ENCODE assay signal across 20 cellular contexts in genomic region chr7:828793-829561, GRCh38. TPM values are rescaled to one million over a fixed set of nuclear protein-coding genes. Genes with fewer than 3 reads are reported as not detected.
DNase-seq lines count a peak whose midpoint lies in the region; ATAC-seq, FAIRE-seq and TF ChIP-seq lines count a peak whose summit lies in the region.
"Had no signal": no experiment of that assay in that cellular context is flagged by ENCODE, and none has a peak within 500 bp of the region (broad histone marks: within the 10 kb centered on the region; RNA-seq: fewer than 3 reads in every experiment).

No MANE protein-coding gene starts in this region.

- intact Hi-C loops in PC-9 (cut with micrococcal nuclease; ENCODE audit: unreplicated experiment): no loop called here
- intact Hi-C loops in kidney (cut with DNase I): no loop called here
- intact Hi-C loops in tibial artery (cut with DNase I; ENCODE audit: low total_unique reads): no loop called here

- CTCF ChIA-PET in PC-9 (lab: Charles Lee): interaction anchor here (0.6 kb wide), 1 partner anchor 12 kb away, joined by 3 read pairs; no protein-coding TSS in a partner anchor

- no peaks in the 10 kb centered on the region for H3K9me3 Mint-ChIP-seq in activated naive CD8-positive, alpha-beta T cell (ENCODE audit: low read depth)
- H3K9me3 Mint-ChIP-seq in activated naive CD8-positive, alpha-beta T cell treated with anti-CD3 and anti-CD28 coated beads for 36 hours: no peaks in the 10 kb centered on the region
- H3K9me3 Mint-ChIP-seq: activated naive CD4-positive, alpha-beta T cell treated with anti-CD3 and anti-CD28 coated beads, Interleukin-2, amount 50 U/mL, for 24 hours; CD4-positive, alpha-beta T cell; nephron progenitor cell had no signal

- POLR2A ChIA-PET in PC-9 (lab: Charles Lee; ENCODE audit: unreplicated experiment): no interaction called here

- no peak overlapping the region for H3K9ac ChIP-seq in kidney (ENCODE audit: low read length in 2 of 2)

- H3K36me3 ChIP-seq in PC-9 (ENCODE audit: low read depth) (peaks cover 3% of the 10 kb centered on the region; the same call in 1 of the 2 replicates), kidney (ENCODE audit: control insufficient read depth in 1 of 2, insufficient read depth in 2 of 2, low read length in 2 of 2) (no peaks in the 10 kb centered on the region), tibial artery (peaks cover 0 to 6% (median 0%) of the 10 kb centered on the region in 3 donors)
- H3K36me3 ChIP-seq: brain microvascular endothelial cell, thyroid gland had no signal

- no TSS peak for BruUV-seq in PC-9 (replicated peaks; lab: Mats Ljungman, UMichigan)

- peaks cover 50% of the 10 kb centered on the region for H3K4me1 ChIP-seq in PC-9 (replicated peaks; ENCODE audit: insufficient read depth)
- peaks cover 17 to 28% of the 10 kb centered on the region in 2 donors for H3K4me1 ChIP-seq in kidney (ENCODE audit: control insufficient read depth in 1 of 2, insufficient read depth in 1 of 2, low read depth in 1 of 2, low read length in 2 of 2)
- H3K4me1 ChIP-seq in tibial artery: peaks cover 17 to 95% (median 61%) of the 10 kb centered on the region in 4 donors
- peaks cover 32% of the 10 kb centered on the region for H3K4me1 ChIP-seq in foreskin keratinocyte

- H3K27ac Mint-ChIP-seq in activated naive CD8-positive, alpha-beta T cell: peak overlapping the region; percentile 17
- H3K27ac Mint-ChIP-seq in activated naive CD8-positive, alpha-beta T cell treated with anti-CD3 and anti-CD28 coated beads for 36 hours: no peak overlapping the region
- H3K27ac Mint-ChIP-seq: nephron progenitor cell, progenitor cell of endocrine pancreas had no signal

- H3K4me1 Mint-ChIP-seq in activated naive CD8-positive, alpha-beta T cell (ENCODE audit: low read depth): peaks cover 55% of the 10 kb centered on the region
- H3K4me1 Mint-ChIP-seq in activated naive CD8-positive, alpha-beta T cell treated with anti-CD3 and anti-CD28 coated beads for 36 hours: peaks cover 47% of the 10 kb centered on the region

- TF ChIP-seq CTCF in PC-9 (conservative IDR thresholded peaks at IDR 0.05): no peak
- no peak for TF ChIP-seq CTCF in kidney (IDR thresholded peaks at IDR 0.05; ENCODE audit: borderline replicate concordance, extremely low read depth, insufficient read depth)
- no peak for TF ChIP-seq CTCF in tibial artery (IDR thresholded peaks at IDR 0.05)
- no peak for TF ChIP-seq CTCF in foreskin keratinocyte (conservative IDR thresholded peaks at IDR 0.05)

- peaks cover 88% of the 10 kb centered on the region for H3K79me2 ChIP-seq in PC-9 (ENCODE audit: low read depth)

- H3K27me3 ChIP-seq in PC-9 (ENCODE audit: insufficient read depth, low read depth) (no peaks in the 10 kb centered on the region), tibial artery (no peaks in the 10 kb centered on the region), foreskin keratinocyte (no peaks in the 10 kb centered on the region)
- H3K27me3 ChIP-seq: brain microvascular endothelial cell, thyroid gland had no signal

- H3F3A ChIP-seq in PC-9 (ENCODE audit: insufficient read depth, low read depth): peaks cover 49% of the 10 kb centered on the region

- H3K27me3 Mint-ChIP-seq in activated naive CD8-positive, alpha-beta T cell: no peaks in the 10 kb centered on the region
- no peaks in the 10 kb centered on the region for H3K27me3 Mint-ChIP-seq in activated naive CD8-positive, alpha-beta T cell treated with anti-CD3 and anti-CD28 coated beads for 36 hours
- H3K27me3 Mint-ChIP-seq: activated naive CD4-positive, alpha-beta T cell treated with anti-CD3 and anti-CD28 coated beads, Interleukin-2, amount 50 U/mL, for 24 hours; CD4-positive, alpha-beta T cell; progenitor cell of endocrine pancreas had no signal

- H3K27ac ChIP-seq in PC-9 (peak overlapping the region; percentile 97; the same call in 1 of the 2 replicates), kidney (ENCODE audit: low read depth in 2 of 2, low read length in 2 of 2) (no peak overlapping the region), tibial artery (peak overlapping the region; percentile 42 to 87), caudate nucleus (ENCODE audit: low read depth, low read length) (no peak overlapping the region), foreskin keratinocyte (no peak overlapping the region)
- H3K27ac ChIP-seq: A549, brain microvascular endothelial cell had no signal

- no peak overlapping the region for H3K4me3 Mint-ChIP-seq in activated naive CD8-positive, alpha-beta T cell
- H3K4me3 Mint-ChIP-seq in activated naive CD8-positive, alpha-beta T cell treated with anti-CD3 and anti-CD28 coated beads for 36 hours: no peak overlapping the region
- H3K4me3 Mint-ChIP-seq: activated naive CD4-positive, alpha-beta T cell treated with anti-CD3 and anti-CD28 coated beads, Interleukin-2, amount 50 U/mL, for 24 hours; CD4-positive, alpha-beta T cell; nephron progenitor cell had no signal

- H3K9me2 ChIP-seq in PC-9 (ENCODE audit: insufficient read depth): no peaks in the 10 kb centered on the region

- peaks cover 7% of the 10 kb centered on the region for H3K36me3 Mint-ChIP-seq in activated naive CD8-positive, alpha-beta T cell
- peaks cover 19% of the 10 kb centered on the region for H3K36me3 Mint-ChIP-seq in activated naive CD8-positive, alpha-beta T cell treated with anti-CD3 and anti-CD28 coated beads for 36 hours

- ATAC-seq in foreskin keratinocyte: no peak
- ATAC-seq: A549 had no signal

- H3K4me2 ChIP-seq in PC-9: no peak overlapping the region
- H3K4me2 ChIP-seq: A549 had no signal

- peaks cover 7% of the 10 kb centered on the region for H4K20me1 ChIP-seq in PC-9 (ENCODE audit: insufficient read depth)

- no peaks in the 10 kb centered on the region for H3K9me3 ChIP-seq in PC-9 (ENCODE audit: insufficient read depth, low read depth)
- H3K9me3 ChIP-seq in kidney (ENCODE audit: control insufficient read depth in 1 of 2, low read length in 2 of 2): no peaks in the 10 kb centered on the region
- no peaks in the 10 kb centered on the region for H3K9me3 ChIP-seq in tibial artery
- H3K9me3 ChIP-seq: A549, HAP-1, thyroid gland had no signal

- no peak for DNase-seq in activated naive CD8-positive, alpha-beta T cell treated with anti-CD3 and anti-CD28 coated beads for 36 hours
- DNase-seq in PC-9: no peak
- peak; percentile 34 for DNase-seq in kidney
- no peak for DNase-seq in tibial artery
- DNase-seq in caudate nucleus (lab: John Stamatoyannopoulos, UW): no peak
- DNase-seq in OCI-M1 (lab: John Stamatoyannopoulos, UW): no peak
- DNase-seq in foreskin keratinocyte: no peak
- DNase-seq: activated CD4-positive, CD25-positive, alpha-beta regulatory T cell treated with anti-CD3 and anti-CD28 coated beads, Interleukin-2, amount 50 U/mL, for 72 hours; brain microvascular endothelial cell; CD4-positive, alpha-beta T cell; NCI-H2227 treated with DMSO at 0.1 percent for 48 hours; nephron progenitor cell; thyroid gland had no signal

- H2AFZ ChIP-seq in PC-9: no peak overlapping the region

- H3K4me3 ChIP-seq in PC-9: no peak overlapping the region
- H3K4me3 ChIP-seq in kidney (ENCODE audit: low read length in 2 of 2): no peak overlapping the region
- H3K4me3 ChIP-seq in tibial artery: no peak overlapping the region
- H3K4me3 ChIP-seq: A549, coronary artery, HAP-1, thyroid gland had no signal

- no peak for FAIRE-seq in kidney (lab: Jason Lieb, UNC)
- FAIRE-seq: A549, GM12892 had no signal

RNA-seq across cellular contexts. Expression of gene SUN1, which starts 3.3 kb away (rescaled TPM):
- 10 to 100 TPM; 50.1 to 53.4 TPM for total RNA-seq in activated naive CD8-positive, alpha-beta T cell treated with anti-CD3 and anti-CD28 coated beads for 36 hours
- total RNA-seq in PC-9 (2021) (245 and 272 TPM in 2 replicates), kidney (168 TPM), foreskin keratinocyte (87.9 and 89.1 TPM in 2 replicates)
- polyA plus RNA-seq in kidney (ENCODE audit: insufficient read depth, low read depth, low replicate concordance) (40.4 TPM), foreskin keratinocyte (29.1 and 35.5 TPM in 2 replicates)

RNA-seq across cellular contexts. Expression of gene GET4, which starts 47.4 kb away (rescaled TPM):
- total RNA-seq in activated naive CD8-positive, alpha-beta T cell treated with anti-CD3 and anti-CD28 coated beads for 36 hours: 10 to 100 TPM; 35.2 to 39.6 TPM
- total RNA-seq in PC-9 (2021): 120 and 166 TPM in 2 replicates
- total RNA-seq in kidney: 44.8 TPM
- polyA plus RNA-seq in kidney (ENCODE audit: insufficient read depth, low read depth, low replicate concordance): 80.8 TPM
- total RNA-seq in foreskin keratinocyte: 27.0 and 32.1 TPM in 2 replicates
- 40.9 TPM in 2 replicates for polyA plus RNA-seq in foreskin keratinocyte

Comparison
In these comparisons a context has a peak if more than half of its experiments do, and no peak if none do; other contexts are left out.
1. H3K27ac ChIP-seq: peak in PC-9 (single experiment) and tibial artery (2 of 2); none in kidney (0 of 2), caudate nucleus (single experiment) and foreskin keratinocyte (single experiment).